ENCODE assay signal across 10 cellular contexts in the genomic region with DNA sequence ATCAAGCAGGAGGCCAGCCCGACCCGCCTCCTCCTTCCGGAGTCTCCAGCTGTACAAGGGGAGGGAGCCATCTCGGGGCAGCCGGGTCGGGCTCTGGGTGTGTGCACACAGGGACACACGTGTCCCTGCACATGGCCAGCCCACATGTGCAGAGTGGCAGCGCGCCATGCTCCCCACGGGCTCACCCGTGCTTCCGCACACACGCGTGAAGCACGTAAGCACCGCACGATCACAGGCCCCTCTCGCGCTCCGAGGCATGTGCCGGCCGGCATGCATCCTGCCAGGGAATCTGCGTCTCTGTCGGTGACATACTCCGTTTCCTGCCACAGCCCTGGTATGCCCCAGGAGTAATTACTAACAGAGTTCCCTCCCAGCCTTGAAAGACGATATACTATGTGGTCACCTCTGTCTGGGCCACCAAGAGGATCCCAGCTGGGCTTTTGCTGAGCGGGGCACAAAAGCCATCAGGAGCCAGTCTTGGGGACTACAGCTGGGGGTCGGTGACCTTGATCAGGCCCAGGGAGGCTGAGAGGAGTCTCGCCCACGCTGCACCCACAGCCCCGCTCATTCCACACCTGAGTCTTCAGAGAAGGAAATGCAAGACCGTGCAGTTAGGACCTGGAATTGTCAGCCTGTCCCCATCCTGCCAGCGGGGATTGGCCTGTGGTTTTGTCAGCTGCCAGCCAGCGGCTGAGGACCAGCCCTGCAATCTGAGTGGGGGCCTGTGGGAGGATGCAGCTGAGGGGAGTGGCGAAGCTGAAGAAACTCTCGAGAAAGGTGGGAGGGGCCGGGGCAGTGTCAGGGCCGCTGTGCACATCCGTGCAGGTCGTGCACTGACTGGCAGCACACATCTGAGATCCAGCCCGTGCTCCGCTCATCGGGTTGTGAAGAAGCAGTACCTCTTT. TPM values are rescaled to one million over a fixed set of nuclear protein-coding genes. Genes with fewer than 3 reads are reported as not detected.
DNase-seq lines count a peak whose midpoint lies in the region; ATAC-seq and TF ChIP-seq lines count a peak whose summit lies in the region.
"Had no signal": no experiment of that assay in that cellular context is flagged by ENCODE, and none has a peak within 500 bp of the region (broad histone marks: within the 10 kb centered on the region; RNA-seq: fewer than 3 reads in every experiment).

No MANE protein-coding gene starts in this region.

- no TSS peak for BruUV-seq in Panc1 (replicated peaks; lab: Mats Ljungman, UMichigan)

- peaks cover 62% of the 10 kb centered on the region for H3K4me1 ChIP-seq in CD8-positive, alpha-beta memory T cell (ENCODE audit: insufficient read depth, low read length)
- H3K4me1 ChIP-seq in Panc1 (ENCODE audit: control insufficient read depth, insufficient read depth, low read length) (peaks cover 34% of the 10 kb centered on the region), right atrium auricular region (peaks cover 0 to 51% of the 10 kb centered on the region in 2 donors)

- no peaks in the 10 kb centered on the region for H3K36me3 ChIP-seq in CD8-positive, alpha-beta memory T cell (ENCODE audit: insufficient read depth, low read length)
- H3K36me3 ChIP-seq in Panc1 (ENCODE audit: control insufficient read depth, insufficient read depth, low read length) (no peaks in the 10 kb centered on the region), right atrium auricular region (no peaks in the 10 kb centered on the region)

- H3K9me3 Mint-ChIP-seq in CD8-positive, alpha-beta memory T cell = no peaks in the 10 kb centered on the region
- no peaks in the 10 kb centered on the region for H3K9me3 Mint-ChIP-seq in HFFc6
- H3K9me3 Mint-ChIP-seq in stimulated activated effector memory CD8-positive, alpha-beta T cell treated with anti-CD3 and anti-CD28 coated beads, Interleukin-12 subunit alpha, Interleukin-12 subunit beta, amount 100 ng/mL, for 72 hours = no peaks in the 10 kb centered on the region

- peak overlapping the region; percentile 71 for H3K4me3 ChIP-seq in CD8-positive, alpha-beta memory T cell (ENCODE audit: low read length)
- H3K4me3 ChIP-seq in Panc1 (ENCODE audit: low read depth in 2 of 2, low read length in 2 of 2) (no peak overlapping the region), right atrium auricular region (no peak overlapping the region)

- ATAC-seq in Panc1 (peak; percentile 28; the same call in 1 of the 2 replicates), HG03469 (IDR thresholded peaks at IDR 0.05; ENCODE audit: unreplicated experiment) (no peak)
- peak; percentile 69 for ATAC-seq in stimulated activated effector memory CD8-positive, alpha-beta T cell treated with anti-CD3 and anti-CD28 coated beads, Interleukin-12 subunit alpha, Interleukin-12 subunit beta, amount 100 ng/mL, for 72 hours
- ATAC-seq: HCT116 had no signal

- POLR2A ChIA-PET in CD8-positive, alpha-beta memory T cell (lab: Charles Lee) = interaction anchor here (0.8 to 2.0 kb wide), 4 partner anchors 12 to 21 kb away, joined by 3 to 8 read pairs (median 4); no protein-coding TSS in a partner anchor
- POLR2A ChIA-PET in Panc1 (lab: Charles Lee) = no interaction called here

- H3K27me3 ChIP-seq in CD8-positive, alpha-beta memory T cell (ENCODE audit: insufficient read depth, low read length, poor library complexity, severe bottlenecking) = no peaks in the 10 kb centered on the region
- H3K27me3 ChIP-seq in Panc1 (ENCODE audit: control insufficient read depth, insufficient read depth, low read length) (no peaks in the 10 kb centered on the region), right atrium auricular region (no peaks in the 10 kb centered on the region)

- in situ Hi-C loops in Panc1 (cut with HindIII; ENCODE audit: low pct_unique_long_range_greater_than_20kb, low sequenced_read_pairs) = no loop called here

- H3K27me3 Mint-ChIP-seq in CD8-positive, alpha-beta memory T cell = no peaks in the 10 kb centered on the region
- no peaks in the 10 kb centered on the region; the same call in 1 of the 2 replicates for H3K27me3 Mint-ChIP-seq in HFFc6 (ENCODE audit: insufficient read depth)

- peak overlapping the region; percentile 55 to 91 (median 80) for H3K4me3 Mint-ChIP-seq in CD8-positive, alpha-beta memory T cell
- H3K4me3 Mint-ChIP-seq in HFFc6 = peak overlapping the region; percentile 36; the same call in 1 of the 2 replicates
- H3K4me3 Mint-ChIP-seq in stimulated activated effector memory CD8-positive, alpha-beta T cell treated with anti-CD3 and anti-CD28 coated beads, Interleukin-12 subunit alpha, Interleukin-12 subunit beta, amount 100 ng/mL, for 72 hours = peak overlapping the region; percentile 71

- peaks cover 46 to 66% (median 49%) of the 10 kb centered on the region in 3 donors for H3K4me1 Mint-ChIP-seq in CD8-positive, alpha-beta memory T cell
- H3K4me1 Mint-ChIP-seq in HFFc6 (ENCODE audit: low read depth) = peaks cover 11% of the 10 kb centered on the region
- peaks cover 55% of the 10 kb centered on the region for H3K4me1 Mint-ChIP-seq in stimulated activated effector memory CD8-positive, alpha-beta T cell treated with anti-CD3 and anti-CD28 coated beads, Interleukin-12 subunit alpha, Interleukin-12 subunit beta, amount 100 ng/mL, for 72 hours

- CTCF ChIA-PET in CD8-positive, alpha-beta memory T cell (lab: Charles Lee) = interaction anchor here (0.7 to 1.3 kb wide), 8 partner anchors 9 to 201 kb away, joined by 3 to 4 read pairs (median 3); no protein-coding TSS in a partner anchor
- CTCF ChIA-PET in Panc1 (lab: Charles Lee) = no interaction called here

- TF ChIP-seq CTCF in HFFc6 (IDR thresholded peaks at IDR 0.05) = no peak
- TF ChIP-seq CTCF in Panc1 (IDR thresholded peaks at IDR 0.05) = no peak
- TF ChIP-seq CTCF in right atrium auricular region (IDR thresholded peaks at IDR 0.05) = no peak

- H3K27ac ChIP-seq in CD8-positive, alpha-beta memory T cell (ENCODE audit: low read depth, low read length) = peak overlapping the region; percentile 78
- no peak overlapping the region for H3K27ac ChIP-seq in Panc1 (ENCODE audit: low read length)
- peak overlapping the region in 1 of 2 donors; percentile 13 for H3K27ac ChIP-seq in right atrium auricular region

- H3K36me3 Mint-ChIP-seq in CD8-positive, alpha-beta memory T cell = no peaks in the 10 kb centered on the region
- H3K36me3 Mint-ChIP-seq in HFFc6 (ENCODE audit: low read depth) = no peaks in the 10 kb centered on the region
- H3K36me3 Mint-ChIP-seq in stimulated activated effector memory CD8-positive, alpha-beta T cell treated with anti-CD3 and anti-CD28 coated beads, Interleukin-12 subunit alpha, Interleukin-12 subunit beta, amount 100 ng/mL, for 72 hours = no peaks in the 10 kb centered on the region

- peak overlapping the region; percentile 88 to 98 (median 97) for H3K27ac Mint-ChIP-seq in CD8-positive, alpha-beta memory T cell
- peak overlapping the region; percentile 70 for H3K27ac Mint-ChIP-seq in HFFc6
- H3K27ac Mint-ChIP-seq in stimulated activated effector memory CD8-positive, alpha-beta T cell treated with anti-CD3 and anti-CD28 coated beads, Interleukin-12 subunit alpha, Interleukin-12 subunit beta, amount 100 ng/mL, for 72 hours = no peak overlapping the region

- intact Hi-C loops in Panc1 (cut with micrococcal nuclease; ENCODE audit: unreplicated experiment) = no loop called here

- DNase-seq in CD8-positive, alpha-beta memory T cell = peak; percentile 66 to 92 (median 86)
- DNase-seq in HFFc6 = peak; percentile 72
- DNase-seq in Panc1 (ENCODE audit: low read depth, low spot score) = no peak
- DNase-seq in activated effector memory CD4-positive, alpha-beta T cell treated with Interleukin-2 at 50 U/mL for 16 hours = peak; percentile 80
- peak; percentile 81 for DNase-seq in right atrium auricular region (ENCODE audit: low spot score)
- peak in 1 of 2 donors; percentile 77 for DNase-seq in stimulated activated effector memory CD8-positive, alpha-beta T cell treated with anti-CD3 and anti-CD28 coated beads, Interleukin-12 subunit alpha, Interleukin-12 subunit beta, amount 100 ng/mL, for 72 hours (ENCODE audit: low spot score in 2 of 2)
- DNase-seq in Ammon's horn (ENCODE audit: low spot score) = no peak

- no peaks in the 10 kb centered on the region for H3K9me3 ChIP-seq in CD8-positive, alpha-beta memory T cell (ENCODE audit: low read length)
- H3K9me3 ChIP-seq in Panc1 (ENCODE audit: control insufficient read depth, insufficient read depth, low read depth, low read length) (no peaks in the 10 kb centered on the region), right atrium auricular region (no peaks in the 10 kb centered on the region)

RNA-seq across cellular contexts. Expression of a gene that starts 11.0 kb away (rescaled TPM):
- total RNA-seq in CD8-positive, alpha-beta memory T cell = 10 to 100 TPM; 28.0 to 30.8 TPM
- polyA plus RNA-seq in CD8-positive, alpha-beta memory T cell = 2.0 TPM
- total RNA-seq in HFFc6 (2021; fragmentation: NEBNext Ultra II Directional; extraction: Animal tissue kit (Norgen Biotek cat#: 25700)) = 10 to 100 TPM in 2 of 6 experiments, 1 to 10 TPM in 4; 8.6 to 11.7 (median 9.6) TPM
- total RNA-seq in Panc1 (2021; ENCODE audit: unreplicated experiment) = 38.1 TPM
- 61.6 TPM for polyA plus RNA-seq in Panc1 (2012; ENCODE audit: insufficient read length)
- 1 to 10 TPM; 3.8 to 4.3 TPM for total RNA-seq in right atrium auricular region

RNA-seq across cellular contexts. Expression of a gene that starts 32.4 kb away (rescaled TPM):
- not detected for total RNA-seq in CD8-positive, alpha-beta memory T cell
- not detected for polyA plus RNA-seq in CD8-positive, alpha-beta memory T cell
- not detected for total RNA-seq in HFFc6 (2021; fragmentation: NEBNext Ultra II Directional; extraction: Animal tissue kit (Norgen Biotek cat#: 25700))
- total RNA-seq in Panc1 (2021; ENCODE audit: unreplicated experiment) (not detected), right atrium auricular region (not detected)
- polyA plus RNA-seq in Panc1 (2012; ENCODE audit: insufficient read length) = not detected
- total RNA-seq: lower leg skin had no signal

RNA-seq across cellular contexts. Expression of a gene that starts 46.7 kb away (rescaled TPM):
- 10 to 100 TPM; 35.0 to 38.8 TPM for total RNA-seq in CD8-positive, alpha-beta memory T cell
- polyA plus RNA-seq in CD8-positive, alpha-beta memory T cell = 41.9 TPM
- 10 to 100 TPM; 21.3 to 26.0 (median 23.3) TPM for total RNA-seq in HFFc6 (2021; fragmentation: NEBNext Ultra II Directional; extraction: Animal tissue kit (Norgen Biotek cat#: 25700))
- total RNA-seq in Panc1 (2021; ENCODE audit: unreplicated experiment) (76.9 TPM), right atrium auricular region (10 to 100 TPM; 20.9 to 24.6 TPM)
- 84.4 TPM for polyA plus RNA-seq in Panc1 (2012; ENCODE audit: insufficient read length)

RNA-seq across cellular contexts. Expression of a gene that starts 50.2 kb away (rescaled TPM):
- total RNA-seq in CD8-positive, alpha-beta memory T cell = 10 to 100 TPM in 1 of 2 experiments, 1 to 10 TPM in 1; 9.6 to 10.4 TPM
- 4.1 TPM for polyA plus RNA-seq in CD8-positive, alpha-beta memory T cell
- total RNA-seq in HFFc6 (2021; fragmentation: NEBNext Ultra II Directional; extraction: Animal tissue kit (Norgen Biotek cat#: 25700)) = 10 to 100 TPM; 14.9 to 18.1 (median 17.0) TPM
- total RNA-seq in Panc1 (2021; ENCODE audit: unreplicated experiment) (44.8 TPM), right atrium auricular region (1 to 10 TPM; 6.6 to 9.1 TPM)
- polyA plus RNA-seq in Panc1 (2012; ENCODE audit: insufficient read length) = 49.3 TPM

Comparison
In these comparisons a context has a peak if more than half of its experiments do, and no peak if none do; other contexts are left out.
1. DNase-seq: peak in CD8-positive, alpha-beta memory T cell (5 of 5), HFFc6 (single experiment), activated effector memory CD4-positive, alpha-beta T cell treated with Interleukin-2 at 50 U/mL for 16 hours (single experiment) and right atrium auricular region (single experiment); none in Panc1 (single experiment) and Ammon's horn (single experiment).
2. Peak in every context shown above with its lines, with median percentiles within 50 percentile points of each other: H3K4me3 Mint-ChIP-seq.